Comparison of ENCODE assay signal across 30 cellular contexts in the genomic region with DNA sequence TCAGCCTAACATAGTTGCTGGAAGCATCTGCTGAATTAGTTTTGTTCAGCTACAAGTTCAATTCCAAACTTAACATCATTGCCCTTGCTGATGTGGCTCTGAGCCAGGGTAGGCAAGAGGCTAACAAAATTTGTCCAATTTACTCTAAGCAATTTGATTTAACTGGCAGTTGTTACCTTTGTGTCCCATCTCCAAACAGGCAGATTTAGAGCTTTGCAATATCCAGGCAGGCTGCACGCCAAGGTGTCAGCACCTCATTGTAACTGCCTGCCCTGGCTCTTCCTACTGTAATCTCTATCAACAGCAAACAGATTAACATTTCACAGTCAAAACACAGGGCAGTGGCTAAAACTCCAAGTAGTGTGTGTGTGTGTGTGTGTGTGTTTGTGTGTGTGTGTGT.
"Had no signal": no experiment of that assay in that cellular context is flagged by ENCODE, and none has a peak within 500 bp of the region (broad histone marks: within the 10 kb centered on the region; RNA-seq: fewer than 3 reads in every experiment).

No MANE protein-coding gene starts in this region.

- H3K27ac Mint-ChIP-seq: activated CD8-positive, alpha-beta T cell treated with anti-CD3 and anti-CD28 coated beads for 36 hours; activated naive CD4-positive, alpha-beta T cell treated with anti-CD3 and anti-CD28 coated beads, Interleukin-2, amount 50 U/mL, for 72 hours; activated T-cell treated with anti-CD3 and anti-CD28 coated beads, Interleukin-2, amount 50 U/mL, for 72 hours; activated T-helper 17 cell treated with anti-CD3 and anti-CD28 coated beads, Interleukin-2, amount 50 U/mL, for 72 hours had no signal

- H3K4me3 Mint-ChIP-seq: activated CD8-positive, alpha-beta T cell treated with anti-CD3 and anti-CD28 coated beads for 36 hours; activated T-cell treated with anti-CD3 and anti-CD28 coated beads, Interleukin-2, amount 50 U/mL, for 72 hours; activated T-helper 17 cell treated with anti-CD3 and anti-CD28 coated beads, Interleukin-2, amount 50 U/mL, for 72 hours had no signal

- H3K27ac ChIP-seq: adrenal gland, body of pancreas, breast epithelium, KMS-11, VCaP had no signal

- H3K4me1 ChIP-seq: adrenal gland, body of pancreas, breast epithelium had no signal

- H3K36me3 ChIP-seq: adrenal gland, breast epithelium had no signal

- H3K36me3 Mint-ChIP-seq: activated naive CD4-positive, alpha-beta T cell treated with anti-CD3 and anti-CD28 coated beads, Interleukin-2, amount 50 U/mL, for 72 hours had no signal

- DNase-seq: activated CD4-positive, alpha-beta T cell treated with anti-CD3 and anti-CD28 coated beads for 1 hour; activated CD4-positive, alpha-beta T cell treated with anti-CD3 and anti-CD28 coated beads for 48 hours; activated CD4-positive, CD25-positive, alpha-beta regulatory T cell; activated CD8-positive, alpha-beta T cell treated with anti-CD3 and anti-CD28 coated beads for 36 hours; activated effector memory CD4-positive, alpha-beta T cell treated with anti-CD3 and anti-CD28 coated beads, Interleukin-2, amount 50 U/mL, for 16 hours; activated naive CD4-positive, alpha-beta T cell; activated T-cell treated with anti-CD3 and anti-CD28 coated beads, Interleukin-2, amount 50 U/mL, for 1 hour; activated T-cell treated with anti-CD3 and anti-CD28 coated beads, Interleukin-2, amount 50 U/mL, for 72 hours; adrenal gland; body of pancreas; NCI-H1092 treated with DMSO at 0.1 percent for 48 hours; NCI-H1417; NCI-H146; NCI-H187; NCI-H2029 treated with DMSO at 0.1 percent for 48 hours; NCI-H2107; NCI-H2171; NCI-H524 treated with DMSO at 0.1 percent for 48 hours; SHP77; SW 1271; T-helper 1 cell; T-helper 2 cell; T-helper 9 cell had no signal

- H3K27me3 ChIP-seq: adrenal gland, body of pancreas, breast epithelium had no signal

- H3K9ac ChIP-seq: KMS-11 had no signal

- H3K4me1 Mint-ChIP-seq: activated T-helper 17 cell treated with anti-CD3 and anti-CD28 coated beads, Interleukin-2, amount 50 U/mL, for 72 hours had no signal

- H3K27me3 Mint-ChIP-seq: activated CD8-positive, alpha-beta T cell treated with anti-CD3 and anti-CD28 coated beads for 36 hours; activated T-helper 17 cell treated with anti-CD3 and anti-CD28 coated beads, Interleukin-2, amount 50 U/mL, for 72 hours had no signal

- H3K4me3 ChIP-seq: adrenal gland, body of pancreas, breast epithelium had no signal

- ATAC-seq: activated CD8-positive, alpha-beta T cell treated with anti-CD3 and anti-CD28 coated beads for 36 hours; activated naive CD4-positive, alpha-beta T cell treated with anti-CD3 and anti-CD28 coated beads, Interleukin-2, amount 50 U/mL, for 72 hours; activated T-cell treated with anti-CD3 and anti-CD28 coated beads, Interleukin-2, amount 50 U/mL, for 72 hours; activated T-helper 17 cell treated with anti-CD3 and anti-CD28 coated beads, Interleukin-2, amount 50 U/mL, for 72 hours; body of pancreas; Panc1 had no signal

- FAIRE-seq: astrocyte had no signal

- H3K9me3 ChIP-seq: adrenal gland, body of pancreas, breast epithelium had no signal

- H3K4me2 ChIP-seq: KMS-11 had no signal
